1 cellular context compared by ENCODE assay signal in the genomic region with DNA sequence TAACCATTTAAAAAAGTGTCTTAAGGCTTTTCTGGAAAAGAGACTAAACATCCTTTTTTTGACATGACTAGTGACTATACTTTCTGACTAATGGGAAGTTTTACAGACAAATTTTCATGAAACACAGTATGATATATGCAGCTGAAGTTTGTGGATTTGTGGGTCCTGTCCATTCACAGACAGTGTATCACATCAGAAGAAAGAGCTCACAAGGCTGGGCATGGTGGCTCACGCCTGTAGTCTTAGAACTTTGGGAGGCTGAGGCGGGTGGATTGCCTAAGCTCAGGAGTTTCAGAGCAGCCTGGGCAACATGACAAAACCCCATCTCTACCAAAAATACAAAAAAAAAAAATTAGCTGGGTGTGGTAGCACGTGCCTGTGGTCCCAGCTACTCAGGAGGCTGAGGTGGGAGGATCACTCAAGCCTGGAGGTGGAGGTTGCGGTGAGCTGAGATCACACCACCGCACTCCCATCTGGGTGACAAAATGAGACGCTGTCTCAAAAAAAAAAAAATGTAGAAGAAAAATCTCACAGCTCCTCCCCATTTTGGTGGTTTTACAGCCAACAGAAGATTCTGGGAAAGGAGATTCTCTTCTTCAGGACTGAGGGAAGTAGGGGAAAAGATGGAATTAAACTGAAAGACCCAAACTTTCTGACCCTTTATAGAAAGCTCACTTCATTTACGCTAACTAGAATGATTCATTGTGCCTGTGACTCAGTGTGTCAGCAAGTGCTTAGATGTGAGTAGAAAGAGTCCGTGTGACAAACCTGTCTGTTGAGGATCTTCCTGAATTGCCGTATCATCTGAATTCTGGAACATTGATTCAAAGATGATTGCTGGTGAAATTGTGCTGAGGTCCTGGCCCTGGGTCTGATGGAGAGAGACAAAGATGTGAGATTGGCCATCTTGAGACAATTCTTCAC.
A peak's percentile ranks its signal among the peaks of the same experiment; 100 is the strongest.
TF ChIP-seq lines count a peak whose summit lies in the region.

No MANE protein-coding gene starts in this region.

TF ChIP-seq in IMR-90, 13 proteins besides CTCF, POLR2A, EP300 and RAD21:
- TF ChIP-seq CEBPB (IDR thresholded peaks at IDR 0.05; ENCODE audit: low read depth, low read length) (no peak), MAFK (IDR thresholded peaks at IDR 0.05; ENCODE audit: low read depth, low read length) (peak; percentile 20; the same call in 1 of the 2 replicates), FOS (IDR thresholded peaks at IDR 0.05; ENCODE audit: low read depth, low read length) (peak; percentile 30; the same call in 1 of the 2 replicates), SMC3 (IDR thresholded peaks at IDR 0.05; ENCODE audit: low read depth, low read length) (no peak), NFE2L2 (IDR thresholded peaks at IDR 0.05; ENCODE audit: low read depth, low read length) (no peak), MXI1 (IDR thresholded peaks at IDR 0.05; ENCODE audit: borderline replicate concordance, low read depth, low read length) (no peak), RCOR1 (IDR thresholded peaks at IDR 0.05; ENCODE audit: insufficient replicate concordance, low read length) (no peak), ELK1 (IDR thresholded peaks at IDR 0.05; ENCODE audit: borderline replicate concordance, low read depth, low read length) (no peak)
- TF ChIP-seq, protein P1, sequence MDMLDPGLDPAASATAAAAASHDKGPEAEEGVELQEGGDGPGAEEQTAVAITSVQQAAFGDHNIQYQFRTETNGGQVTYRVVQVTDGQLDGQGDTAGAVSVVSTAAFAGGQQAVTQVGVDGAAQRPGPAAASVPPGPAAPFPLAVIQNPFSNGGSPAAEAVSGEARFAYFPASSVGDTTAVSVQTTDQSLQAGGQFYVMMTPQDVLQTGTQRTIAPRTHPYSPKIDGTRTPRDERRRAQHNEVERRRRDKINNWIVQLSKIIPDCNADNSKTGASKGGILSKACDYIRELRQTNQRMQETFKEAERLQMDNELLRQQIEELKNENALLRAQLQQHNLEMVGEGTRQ (IDR thresholded peaks at IDR 0.05; ENCODE audit: low read depth, low read length) = no peak
